ENCODE assay signal across 8 cellular contexts in genomic region chr22:43262990-43263644, GRCh38.
DNase-seq lines count a peak whose midpoint lies in the region; ATAC-seq and TF ChIP-seq lines count a peak whose summit lies in the region.

No MANE protein-coding gene starts in this region.

- peaks cover 26% of the 10 kb centered on the region for H3K4me1 Mint-ChIP-seq in activated CD4-positive, alpha-beta T cell treated with anti-CD3 and anti-CD28 coated beads for 36 hours
- peaks cover 16% of the 10 kb centered on the region for H3K4me1 Mint-ChIP-seq in glutamatergic neuron (ENCODE audit: low read depth, unreplicated experiment)

- H3K27me3 Mint-ChIP-seq in activated CD4-positive, alpha-beta T cell treated with anti-CD3 and anti-CD28 coated beads for 36 hours, result peaks cover 3% of the 10 kb centered on the region
- H3K27me3 Mint-ChIP-seq in glutamatergic neuron (ENCODE audit: unreplicated experiment), result peaks cover 3% of the 10 kb centered on the region

- H3K9me3 ChIP-seq in tibial artery (no peaks in the 10 kb centered on the region), OCI-LY7 (ENCODE audit: low read length) (no peaks in the 10 kb centered on the region)

- TF ChIP-seq CTCF in glutamatergic neuron (IDR thresholded peaks at IDR 0.05; ENCODE audit: partially characterized antibody, unreplicated experiment) (no peak), tibial artery (IDR thresholded peaks at IDR 0.05) (no peak), OCI-LY7 (conservative IDR thresholded peaks at IDR 0.05; ENCODE audit: low read length) (no peak)

- H3K36me3 ChIP-seq in tibial artery (no peaks in the 10 kb centered on the region), OCI-LY7 (ENCODE audit: insufficient read depth, low read length) (no peaks in the 10 kb centered on the region)

- peak; percentile 57 for ATAC-seq in activated CD4-positive, alpha-beta T cell treated with anti-CD3 and anti-CD28 coated beads for 36 hours
- ATAC-seq in stimulated activated naive CD8-positive, alpha-beta T cell treated with anti-CD3 and anti-CD28 coated beads, Interleukin-15, Interleukin-2, amounts not matched to agents 100 U/mL and 50 U/mL, for 24 hours, result no peak

- H3K9me3 Mint-ChIP-seq in activated CD4-positive, alpha-beta T cell treated with anti-CD3 and anti-CD28 coated beads for 36 hours (ENCODE audit: low read depth), result no peaks in the 10 kb centered on the region
- peaks cover 4% of the 10 kb centered on the region for H3K9me3 Mint-ChIP-seq in glutamatergic neuron (ENCODE audit: unreplicated experiment)

- no peaks in the 10 kb centered on the region for H3K36me3 Mint-ChIP-seq in activated CD4-positive, alpha-beta T cell treated with anti-CD3 and anti-CD28 coated beads for 36 hours (ENCODE audit: low read depth)
- H3K36me3 Mint-ChIP-seq in glutamatergic neuron (ENCODE audit: unreplicated experiment), result peaks cover 4% of the 10 kb centered on the region

- no peaks in the 10 kb centered on the region for H3K9me2 ChIP-seq in OCI-LY7 (ENCODE audit: insufficient read depth, low read length)

- H3K27ac Mint-ChIP-seq in activated CD4-positive, alpha-beta T cell treated with anti-CD3 and anti-CD28 coated beads for 36 hours, result peak overlapping the region; percentile 16
- no peak overlapping the region for H3K27ac Mint-ChIP-seq in glutamatergic neuron (ENCODE audit: unreplicated experiment)

- no TSS peak for BruUV-seq in OCI-LY7 (replicated peaks; lab: Mats Ljungman, UMichigan)

- POLR2A ChIA-PET in activated CD4-positive, alpha-beta T cell treated with anti-CD3 and anti-CD28 coated beads for 36 hours (lab: Charles Lee), result no interaction called here
- POLR2A ChIA-PET in OCI-LY7 (lab: Charles Lee), result no interaction called here

- H3K27ac ChIP-seq in tibial artery (no peak overlapping the region), OCI-LY7 (ENCODE audit: low read depth, low read length, poor library complexity, severe bottlenecking) (no peak overlapping the region)

- H3K27me3 ChIP-seq in tibial artery, result peaks cover 0 to 49% of the 10 kb centered on the region in 2 donors

- H3K4me2 ChIP-seq in OCI-LY7 (ENCODE audit: low read length), result no peak overlapping the region

- H2AFZ ChIP-seq in OCI-LY7 (ENCODE audit: low read length), result no peak overlapping the region

- intact Hi-C loops in activated CD4-positive, alpha-beta T cell treated with anti-CD3 and anti-CD28 coated beads for 36 hours (cut with DNase I, micrococcal nuclease), result loop anchor here in 1 of 2 experiments (1.0 to 5.0 kb wide), 3 partner anchors 32 to 694 kb away; partner anchors contain the start of genes SAMM50 and TTLL12
- intact Hi-C loops in tibial artery (cut with DNase I; ENCODE audit: low total_unique reads), result no loop called here
- intact Hi-C loops in OCI-LY7 (cut with micrococcal nuclease; ENCODE audit: unreplicated experiment), result no loop called here

- no peaks in the 10 kb centered on the region for H4K20me1 ChIP-seq in OCI-LY7 (ENCODE audit: insufficient read depth, low read length)

- H3K4me3 Mint-ChIP-seq in activated CD4-positive, alpha-beta T cell treated with anti-CD3 and anti-CD28 coated beads for 36 hours, result peak overlapping the region; percentile 49
- no peak overlapping the region for H3K4me3 Mint-ChIP-seq in glutamatergic neuron (ENCODE audit: unreplicated experiment)

- CTCF ChIA-PET in activated CD4-positive, alpha-beta T cell treated with anti-CD3 and anti-CD28 coated beads for 36 hours (lab: Charles Lee), result interaction anchor here (0.6 to 1.2 kb wide), 3 partner anchors 16 to 125 kb away, joined by 3 read pairs; no protein-coding TSS in a partner anchor
- CTCF ChIA-PET in OCI-LY7 (lab: Charles Lee; ENCODE audit: unreplicated experiment), result no interaction called here

- H3K4me1 ChIP-seq in tibial artery, result peaks cover 0 to 11% (median 5%) of the 10 kb centered on the region in 4 donors
- no peaks in the 10 kb centered on the region for H3K4me1 ChIP-seq in OCI-LY7 (ENCODE audit: insufficient read depth, low read length, poor library complexity, severe bottlenecking)

- H3K79me2 ChIP-seq in OCI-LY7 (ENCODE audit: insufficient read depth, low read depth, low read length), result no peaks in the 10 kb centered on the region

- H3K4me3 ChIP-seq in tibial artery (no peak overlapping the region), OCI-LY7 (ENCODE audit: low read depth, low read length, poor library complexity, severe bottlenecking) (no peak overlapping the region)

- DNase-seq in activated CD4-positive, alpha-beta T cell treated with anti-CD3 and anti-CD28 coated beads for 36 hours, result peak; percentile 53
- DNase-seq in activated CD4-positive, alpha-beta T cell treated with anti-CD3 and anti-CD28 coated beads for 1 hour, result no peak
- peak; percentile 7 to 16 for DNase-seq in activated CD4-positive, alpha-beta T cell treated with anti-CD3 and anti-CD28 coated beads, Interleukin-2, amount 50 U/mL, for 4 hours
- peak; percentile 51 for DNase-seq in glutamatergic neuron
- peak; percentile 32 for DNase-seq in stimulated activated naive CD8-positive, alpha-beta T cell treated with anti-CD3 and anti-CD28 coated beads, Interleukin-15, Interleukin-2, amounts not matched to agents 100 U/mL and 50 U/mL, for 24 hours
- no peak for DNase-seq in NCI-H345 treated with DMSO at 0.1 percent for 48 hours (lab: John Stamatoyannopoulos, UW; ENCODE audit: unreplicated experiment)
- DNase-seq in tibial artery, result no peak
- no peak for DNase-seq in OCI-LY7 (ENCODE audit: low spot score)

Comparison
In these comparisons a context has a peak if more than half of its experiments do, and no peak if none do; other contexts are left out.
1. DNase-seq: peak in activated CD4-positive, alpha-beta T cell treated with anti-CD3 and anti-CD28 coated beads for 36 hours (single experiment), activated CD4-positive, alpha-beta T cell treated with anti-CD3 and anti-CD28 coated beads, Interleukin-2, amount 50 U/mL, for 4 hours (2 of 2), glutamatergic neuron (single experiment) and stimulated activated naive CD8-positive, alpha-beta T cell treated with anti-CD3 and anti-CD28 coated beads, Interleukin-15, Interleukin-2, amounts not matched to agents 100 U/mL and 50 U/mL, for 24 hours (single experiment); none in activated CD4-positive, alpha-beta T cell treated with anti-CD3 and anti-CD28 coated beads for 1 hour (single experiment), NCI-H345 treated with DMSO at 0.1 percent for 48 hours (single experiment), tibial artery (0 of 2) and OCI-LY7 (single experiment).